ENCODE assay signal across 23 cellular contexts in the genomic region with DNA sequence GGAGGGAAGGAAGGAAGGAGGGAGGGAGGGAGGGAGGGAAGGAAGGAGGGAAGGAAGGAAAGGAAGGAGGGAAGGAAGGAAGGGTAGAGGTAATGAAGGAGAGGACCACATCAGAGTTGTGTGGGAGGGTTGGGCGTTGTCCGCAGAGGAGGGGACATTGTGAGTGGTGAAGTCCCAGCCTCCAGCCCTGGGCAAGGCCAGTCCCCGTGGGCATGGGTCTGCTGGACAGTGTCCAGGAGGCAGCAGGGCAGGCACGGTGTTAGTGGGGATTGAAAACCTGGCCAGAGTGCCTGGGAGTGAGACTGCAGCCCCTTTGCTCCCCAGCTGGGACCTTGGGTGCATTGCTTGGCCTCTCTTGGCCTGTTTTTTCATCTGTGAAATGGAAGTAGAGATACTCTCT.
"Had no signal": no experiment of that assay in that cellular context is flagged by ENCODE, and none has a peak within 500 bp of the region (broad histone marks: within the 10 kb centered on the region; RNA-seq: fewer than 3 reads in every experiment).

No MANE protein-coding gene starts in this region.

- ATAC-seq: esophagus mucosa; heart left ventricle; mucosa of descending colon; naive thymus-derived CD8-positive, alpha-beta T cell; stimulated activated naive B cell treated with anti-CD40 and anti-IgM and Interleukin-4, amounts not matched to agents 10 μg/mL and 1 μg/mL and 100 μg/mL, for 72 hours; stimulated activated naive CD8-positive, alpha-beta T cell treated with anti-CD3 and anti-CD28 coated beads, Interleukin-15, amount 100 ng/mL, for 72 hours had no signal

- H3K27ac Mint-ChIP-seq: naive thymus-derived CD8-positive, alpha-beta T cell; neural progenitor cell; stimulated activated naive B cell treated with anti-CD40 and anti-IgM and Interleukin-4, amounts not matched to agents 10 μg/mL and 1 μg/mL and 100 μg/mL, for 72 hours; stimulated activated naive CD8-positive, alpha-beta T cell treated with anti-CD3 and anti-CD28 coated beads, Interleukin-15, amount 100 ng/mL, for 72 hours had no signal

- H3K36me3 Mint-ChIP-seq: naive thymus-derived CD8-positive, alpha-beta T cell; neural progenitor cell; stimulated activated naive B cell treated with anti-CD40 and anti-IgM and Interleukin-4, amounts not matched to agents 10 μg/mL and 1 μg/mL and 100 μg/mL, for 72 hours had no signal

- H3K4me3 Mint-ChIP-seq: naive thymus-derived CD8-positive, alpha-beta T cell; neural progenitor cell; stimulated activated naive B cell treated with anti-CD40 and anti-IgM and Interleukin-4, amounts not matched to agents 10 μg/mL and 1 μg/mL and 100 μg/mL, for 72 hours; stimulated activated naive CD8-positive, alpha-beta T cell treated with anti-CD3 and anti-CD28 coated beads, Interleukin-15, amount 100 ng/mL, for 72 hours had no signal

- H3K4me1 Mint-ChIP-seq: naive thymus-derived CD8-positive, alpha-beta T cell; stimulated activated naive B cell treated with anti-CD40 and anti-IgM and Interleukin-4, amounts not matched to agents 10 μg/mL and 1 μg/mL and 100 μg/mL, for 72 hours; stimulated activated naive CD8-positive, alpha-beta T cell treated with anti-CD3 and anti-CD28 coated beads, Interleukin-15, amount 100 ng/mL, for 72 hours had no signal

- H3K36me3 ChIP-seq: heart left ventricle, neural progenitor cell, sigmoid colon, thoracic aorta had no signal

- H3K27ac ChIP-seq: dorsolateral prefrontal cortex, heart left ventricle, neural progenitor cell, sigmoid colon, skin epidermis, thoracic aorta had no signal

- H2AFZ ChIP-seq: neural progenitor cell had no signal

- H3K4me3 ChIP-seq: dorsolateral prefrontal cortex, heart left ventricle, mucosa of descending colon, neural progenitor cell, sigmoid colon, skin epidermis, thoracic aorta had no signal

- H3K4me2 ChIP-seq: neural progenitor cell had no signal

- H3K9me3 Mint-ChIP-seq: naive thymus-derived CD8-positive, alpha-beta T cell; stimulated activated naive B cell treated with anti-CD40 and anti-IgM and Interleukin-4, amounts not matched to agents 10 μg/mL and 1 μg/mL and 100 μg/mL, for 72 hours; stimulated activated naive CD8-positive, alpha-beta T cell treated with anti-CD3 and anti-CD28 coated beads, Interleukin-15, amount 100 ng/mL, for 72 hours had no signal

- H3K4me1 ChIP-seq: heart left ventricle had no signal

- FAIRE-seq: frontal cortex, urothelium cell line had no signal

- H3K9ac ChIP-seq: neural progenitor cell had no signal

- DNase-seq: cortex of kidney; effector CD8-positive, alpha-beta T cell; heart left ventricle; hippocampal formation; kidney glomerular epithelial cell; mammary epithelial cell; mucosa of descending colon; naive thymus-derived CD8-positive, alpha-beta T cell; occipital lobe; stimulated activated CD4-positive, alpha-beta T cell treated with anti-CD3 and anti-CD28 coated beads, Interleukin-2, amount 100 ng/mL, for 24 hours; stimulated activated CD4-positive, alpha-beta T cell treated with anti-CD3 and anti-CD28 coated beads, Interleukin-4, amount 100 ng/mL, for 4 hours; stimulated activated naive B cell treated with anti-CD40 and anti-IgM and Interleukin-4, amounts not matched to agents 10 μg/mL and 1 μg/mL and 100 μg/mL, for 72 hours; stimulated activated naive CD8-positive, alpha-beta T cell treated with anti-CD3 and anti-CD28 coated beads, Interleukin-15, amount 100 ng/mL, for 72 hours; substantia nigra; trophoblast cell had no signal

- H3K9me3 ChIP-seq: heart left ventricle, mucosa of descending colon, sigmoid colon, thoracic aorta had no signal
